ENCODE assay signal across 11 cellular contexts in the genomic region with DNA sequence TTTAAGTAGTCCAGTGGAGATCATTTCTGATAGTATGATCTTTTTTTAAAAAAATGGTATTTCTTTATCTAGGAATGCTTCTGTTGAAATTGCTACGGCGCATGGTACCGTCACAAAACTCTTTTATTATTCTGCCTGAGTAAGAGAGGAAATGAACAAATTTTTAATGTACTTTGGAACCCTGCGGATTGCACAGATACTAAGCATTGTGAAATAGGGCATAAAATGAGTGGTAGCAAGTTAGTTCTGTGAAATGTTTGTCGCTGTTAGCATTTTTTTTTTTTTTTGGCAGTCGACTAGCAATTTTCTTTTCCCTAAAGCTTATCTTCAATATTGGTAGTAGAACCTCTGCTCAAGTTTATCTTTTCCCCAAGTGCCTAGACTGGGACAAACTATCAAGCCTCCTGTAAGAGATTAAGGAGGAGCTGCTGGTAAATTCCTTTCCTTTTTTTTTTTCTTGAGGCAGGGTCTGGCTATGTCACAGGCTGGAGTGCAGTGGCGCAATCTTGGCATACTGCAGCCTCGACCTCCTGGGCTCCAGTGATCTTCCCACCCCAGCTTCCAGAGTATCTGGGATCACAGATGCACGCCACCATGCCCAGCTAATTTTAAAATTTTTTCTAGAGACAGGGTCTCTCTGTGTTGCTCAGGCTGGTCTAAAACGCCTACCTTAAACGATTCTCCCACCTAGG.
A peak's percentile ranks its signal among the peaks of the same experiment; 100 is the strongest.
DNase-seq lines count a peak whose midpoint lies in the region; ATAC-seq and TF ChIP-seq lines count a peak whose summit lies in the region.
"Had no signal": no experiment of that assay in that cellular context is flagged by ENCODE, and none has a peak within 500 bp of the region (broad histone marks: within the 10 kb centered on the region; RNA-seq: fewer than 3 reads in every experiment).

No MANE protein-coding gene starts in this region.

- ATAC-seq in HG02571 (IDR thresholded peaks at IDR 0.05; ENCODE audit: unreplicated experiment): no peak
- ATAC-seq in HG03565 (IDR thresholded peaks at IDR 0.05; ENCODE audit: unreplicated experiment): no peak
- ATAC-seq: activated CD8-positive, alpha-beta memory T cell treated with anti-CD3 and anti-CD28 coated beads, Interleukin-2, amount 10 ng/mL, durations not matched to agents 7 days and 5 days had no signal

- H3K4me3 ChIP-seq in astrocyte of the cerebellum (ENCODE audit: low read depth, low read length): peak overlapping the region; percentile 89
- H3K4me3 ChIP-seq in iPS-11a (ENCODE audit: low read depth, low read length): peak overlapping the region; percentile 84

- in situ Hi-C loops in astrocyte of the cerebellum (cut with HindIII; ENCODE audit: low sequenced_read_pairs): loop anchor here (5.0 kb wide), 3 partner anchors 38 to 258 kb away; no protein-coding TSS in a partner anchor

- DNase-seq in HS-5 (ENCODE audit: low read depth) (peak; percentile 60), astrocyte of the cerebellum (ENCODE audit: low read depth) (no peak), stromal cell of bone marrow (ENCODE audit: low read depth) (peak; percentile 59), NCI-H1930 (lab: John Stamatoyannopoulos, UW) (no peak), ecto neural progenitor cell (ENCODE audit: low spot score) (no peak)
- DNase-seq: activated CD8-positive, alpha-beta memory T cell treated with anti-CD3 and anti-CD28 coated beads, Interleukin-2, amount 10 ng/mL, durations not matched to agents 7 days and 5 days; hippocampal formation; NCI-H524 treated with DMSO at 0.1 percent for 48 hours had no signal

- TF ChIP-seq CTCF in astrocyte of the cerebellum (IDR thresholded peaks at IDR 0.05; ENCODE audit: low read depth, low read length, missing control alignments): no peak

Comparison
In these comparisons a context has a peak if more than half of its experiments do, and no peak if none do; other contexts are left out.
1. DNase-seq: peak in HS-5 (single experiment) and stromal cell of bone marrow (single experiment); none in astrocyte of the cerebellum (single experiment), NCI-H1930 (0 of 2) and ecto neural progenitor cell (single experiment).